14 cellular contexts compared by ENCODE assay signal in genomic region chr1:153537376-153537730, GRCh38. TPM values are rescaled to one million over a fixed set of nuclear protein-coding genes. Genes with fewer than 3 reads are reported as not detected.
DNase-seq lines count a peak whose midpoint lies in the region; ATAC-seq and TF ChIP-seq lines count a peak whose summit lies in the region.
"Had no signal": no experiment of that assay in that cellular context is flagged by ENCODE, and none has a peak within 500 bp of the region (broad histone marks: within the 10 kb centered on the region; RNA-seq: fewer than 3 reads in every experiment).

No MANE protein-coding gene starts in this region.

- peak overlapping the region; percentile 96 for H3K27ac Mint-ChIP-seq in activated B cell treated with CpG ODN at 0.5 μM for 24 hours

- H3K9me3 ChIP-seq in tibial artery, result no peaks in the 10 kb centered on the region
- H3K9me3 ChIP-seq: left ventricle myocardium inferior had no signal

- peak overlapping the region; percentile 93 to 99 for H3K27ac ChIP-seq in tibial artery

- H3K4me3 Mint-ChIP-seq in activated T-cell treated with anti-CD3 and anti-CD28 coated beads, Interleukin-2, amount 50 U/mL, for 4 hours, result peak overlapping the region; percentile 31
- peak overlapping the region; percentile 28 for H3K4me3 Mint-ChIP-seq in activated B cell treated with CpG ODN at 0.5 μM for 24 hours

- peaks cover 5% of the 10 kb centered on the region for H3K36me3 Mint-ChIP-seq in activated T-cell treated with anti-CD3 and anti-CD28 coated beads, Interleukin-2, amount 50 U/mL, for 4 hours (ENCODE audit: insufficient read depth)
- H3K36me3 Mint-ChIP-seq in activated B cell treated with CpG ODN at 0.5 μM for 24 hours (ENCODE audit: low read depth), result peaks cover 10% of the 10 kb centered on the region

- no peaks in the 10 kb centered on the region for H3K27me3 ChIP-seq in tibial artery

- no peak for TF ChIP-seq CTCF in activated B cell treated with CpG ODN at 0.5 μM for 24 hours (IDR thresholded peaks at IDR 0.05)
- no peak for TF ChIP-seq CTCF in tibial artery (IDR thresholded peaks at IDR 0.05)

- H3K9me3 Mint-ChIP-seq in activated T-cell treated with anti-CD3 and anti-CD28 coated beads, Interleukin-2, amount 50 U/mL, for 4 hours, result no peaks in the 10 kb centered on the region
- H3K9me3 Mint-ChIP-seq in activated B cell treated with CpG ODN at 0.5 μM for 24 hours, result no peaks in the 10 kb centered on the region

- POLR2A ChIA-PET in activated B cell treated with CpG ODN at 0.5 μM for 24 hours (lab: Charles Lee), result interaction anchor here (0.7 to 7.9 kb wide), 4 partner anchors 8 to 97 kb away, joined by 3 to 115 read pairs (median 64); partner anchors contain the start of genes CHTOP, S100A2, S100A3 and S100A4

- no peaks in the 10 kb centered on the region for H3K27me3 Mint-ChIP-seq in activated T-cell treated with anti-CD3 and anti-CD28 coated beads, Interleukin-2, amount 50 U/mL, for 4 hours (ENCODE audit: low read depth)
- no peaks in the 10 kb centered on the region for H3K27me3 Mint-ChIP-seq in activated B cell treated with CpG ODN at 0.5 μM for 24 hours

- intact Hi-C loops in activated B cell treated with CpG ODN at 0.5 μM for 24 hours (cut with micrococcal nuclease) (no loop called here), tibial artery (cut with DNase I; ENCODE audit: low total_unique reads) (no loop called here)

- no peak overlapping the region for H3K4me3 ChIP-seq in tibial artery
- H3K4me3 ChIP-seq: left ventricle myocardium inferior had no signal

- H3K36me3 ChIP-seq in tibial artery, result peaks cover 0 to 9% (median 9%) of the 10 kb centered on the region in 3 donors
- H3K36me3 ChIP-seq: left ventricle myocardium inferior had no signal

- CTCF ChIA-PET in activated B cell treated with CpG ODN at 0.5 μM for 24 hours (lab: Charles Lee), result interaction anchor here (6.4 kb wide), 1 partner anchor 33 kb away, joined by 119 read pairs; no protein-coding TSS in a partner anchor

- no peak for DNase-seq in activated T-cell treated with anti-CD3 and anti-CD28 coated beads, Interleukin-2, amount 50 U/mL, for 4 hours
- no peak for DNase-seq in activated T-cell treated with anti-CD3 and anti-CD28 coated beads, Interleukin-2, amount 50 U/mL, for 1 hour
- DNase-seq in activated B cell treated with CpG ODN at 0.5 μM for 24 hours, result no peak
- DNase-seq in islet precursor cell, result peak; percentile 40
- DNase-seq in tibial artery, result peak in 1 of 2 donors; percentile 60
- DNase-seq in kidney tubule cell (ENCODE audit: low spot score), result no peak
- DNase-seq in superior temporal gyrus (ENCODE audit: extremely low spot score), result no peak
- DNase-seq: cortex of kidney, left ventricle myocardium inferior, NCI-H2029 treated with DMSO at 0.1 percent for 48 hours, NCI-H748 treated with DMSO at 0.1 percent for 48 hours had no signal

- peaks cover 78% of the 10 kb centered on the region for H3K4me1 Mint-ChIP-seq in activated T-cell treated with anti-CD3 and anti-CD28 coated beads, Interleukin-2, amount 50 U/mL, for 4 hours (ENCODE audit: low read depth)
- peaks cover 69% of the 10 kb centered on the region for H3K4me1 Mint-ChIP-seq in activated B cell treated with CpG ODN at 0.5 μM for 24 hours

- ATAC-seq in activated T-cell treated with anti-CD3 and anti-CD28 coated beads, Interleukin-2, amount 50 U/mL, for 4 hours, result no peak
- ATAC-seq in activated B cell treated with CpG ODN at 0.5 μM for 24 hours (ENCODE audit: low read depth) (no peak), GM19023 (IDR thresholded peaks at IDR 0.05; ENCODE audit: unreplicated experiment) (no peak)

- peaks cover 0 to 46% (median 36%) of the 10 kb centered on the region in 4 donors for H3K4me1 ChIP-seq in tibial artery

RNA-seq across cellular contexts. Expression of gene S100A6, which starts 1.6 kb away (rescaled TPM):
- total RNA-seq in activated T-cell treated with anti-CD3 and anti-CD28 coated beads, Interleukin-2, amount 50 U/mL, for 4 hours, result 100 to 1,000 TPM; 133 to 188 (median 134) TPM
- 166 and 186 TPM in 2 replicates for total RNA-seq in activated B cell treated with CpG ODN at 0.5 μM for 24 hours

RNA-seq across cellular contexts. Expression of gene S100A5, which starts 3.4 kb away (rescaled TPM):
- 1 to 10 TPM in 1 of 3 donors, under 1 TPM in 2; 0.74 to 2.5 (median 0.95) TPM for total RNA-seq in activated T-cell treated with anti-CD3 and anti-CD28 coated beads, Interleukin-2, amount 50 U/mL, for 4 hours
- 0.51 TPM in 1 of 2 replicates, not detected in the other for total RNA-seq in activated B cell treated with CpG ODN at 0.5 μM for 24 hours
- total RNA-seq: fibroblast of lung, left ventricle myocardium inferior, skeletal muscle tissue had no signal

RNA-seq across cellular contexts. Expression of gene S100A4, which starts 8.3 kb away (rescaled TPM):
- 10 to 100 TPM; 19.6 to 40.3 (median 21.7) TPM for total RNA-seq in activated T-cell treated with anti-CD3 and anti-CD28 coated beads, Interleukin-2, amount 50 U/mL, for 4 hours
- total RNA-seq in activated B cell treated with CpG ODN at 0.5 μM for 24 hours, result 315 and 398 TPM in 2 replicates

RNA-seq across cellular contexts. Expression of gene S100A3, which starts 11.7 kb away (rescaled TPM):
- total RNA-seq in activated T-cell treated with anti-CD3 and anti-CD28 coated beads, Interleukin-2, amount 50 U/mL, for 4 hours, result not detected
- total RNA-seq in activated B cell treated with CpG ODN at 0.5 μM for 24 hours, result not detected in 2 replicates
- total RNA-seq: skeletal muscle tissue had no signal

RNA-seq across cellular contexts. Expression of gene S100A2, which starts 28.3 kb away (rescaled TPM):
- 1 to 10 TPM in 1 of 3 donors, under 1 TPM in 2; 0.40 to 1.2 (median 0.76) TPM for total RNA-seq in activated T-cell treated with anti-CD3 and anti-CD28 coated beads, Interleukin-2, amount 50 U/mL, for 4 hours
- total RNA-seq in activated B cell treated with CpG ODN at 0.5 μM for 24 hours, result 2.0 and 4.4 TPM in 2 replicates
- total RNA-seq: skeletal muscle tissue had no signal
